23 cellular contexts compared by ENCODE assay signal in the genomic region with DNA sequence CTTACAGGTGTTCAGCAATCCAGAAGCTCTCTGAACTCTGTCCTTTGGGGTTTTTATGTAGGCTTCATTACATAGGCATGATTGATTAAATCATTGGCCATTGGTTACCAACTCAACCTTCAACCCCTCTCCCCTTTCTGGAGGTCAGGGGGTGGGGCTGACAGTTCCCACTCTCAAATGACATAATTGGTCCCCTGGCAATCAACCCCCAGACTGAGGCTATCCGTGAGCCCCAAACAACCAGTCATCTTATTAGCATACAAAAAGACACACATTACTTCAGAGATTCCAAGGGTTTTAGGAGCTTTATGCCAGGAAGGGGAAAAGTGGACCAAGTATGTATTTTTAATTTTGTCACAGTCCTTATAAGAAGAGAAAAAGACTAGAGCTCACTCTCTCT.
DNase-seq lines count a peak whose midpoint lies in the region; ATAC-seq, FAIRE-seq and TF ChIP-seq lines count a peak whose summit lies in the region.
"Had no signal": no experiment of that assay in that cellular context is flagged by ENCODE, and none has a peak within 500 bp of the region (broad histone marks: within the 10 kb centered on the region; RNA-seq: fewer than 3 reads in every experiment).

No MANE protein-coding gene starts in this region.

- TF ChIP-seq POLR2A in H1 (IDR thresholded peaks at IDR 0.05; ENCODE audit: control extremely low read depth in 1 of 2, low read depth in 2 of 2, low read length in 2 of 2) (no peak), HepG2 (IDR thresholded peaks at IDR 0.05; ENCODE audit: insufficient read depth in 1 of 2, low read depth in 2 of 2, low read length in 2 of 2) (no peak)

- no peaks in the 10 kb centered on the region for H3K9me3 Mint-ChIP-seq in GM23338
- H3K9me3 Mint-ChIP-seq in activated T-helper 2 cell treated with anti-CD3 and anti-CD28 coated beads, Interferon-gamma antibody, Interleukin-2, Interleukin-4, amounts not matched to agents 10 μg/mL and 5 μg/mL and 100 μg/mL, durations not matched to agents 14 hours and 24 hours and 36 hours, result no peaks in the 10 kb centered on the region

- no peak overlapping the region for H3K23ac ChIP-seq in H1 (ENCODE audit: insufficient read length)
- no peak overlapping the region for H3K23ac ChIP-seq in mesendoderm (ENCODE audit: low read length)

- peaks cover 49% of the 10 kb centered on the region for H3K4me1 ChIP-seq in GM23338 (ENCODE audit: insufficient read depth)
- peaks cover 25% of the 10 kb centered on the region for H3K4me1 ChIP-seq in HUES6 (ENCODE audit: control insufficient read depth, insufficient read depth, low read length)
- H3K4me1 ChIP-seq in H1 (replicated peaks in 1 of 4; ENCODE audit: control insufficient read depth in 3 of 4, insufficient read depth in 4 of 4, low read length in 3 of 4), result peaks cover 0 to 11% (median 5%) of the 10 kb centered on the region in 4 experiments; a peak in 5 of 7 replicates
- peaks cover 4% of the 10 kb centered on the region for H3K4me1 ChIP-seq in mesendoderm (ENCODE audit: control insufficient read depth, low read depth, low read length)
- no peaks in the 10 kb centered on the region for H3K4me1 ChIP-seq in HepG2 (ENCODE audit: insufficient read depth, low read length)
- H3K4me1 ChIP-seq: Caco-2 had no signal

- H3K14ac ChIP-seq in H1 (ENCODE audit: insufficient read length), result no peak overlapping the region

- no peaks in the 10 kb centered on the region for H3K27me3 ChIP-seq in GM23338 (ENCODE audit: insufficient read depth)
- no peaks in the 10 kb centered on the region; the same call in 1 of the 2 replicates for H3K27me3 ChIP-seq in HUES6 (ENCODE audit: control insufficient read depth, insufficient read depth, low read length)
- no peaks in the 10 kb centered on the region for H3K27me3 ChIP-seq in H1 (replicated peaks in 1 of 4; ENCODE audit: control insufficient read depth in 3 of 4, extremely low read depth in 1 of 4, insufficient read depth in 3 of 4, low read length in 3 of 4)
- H3K27me3 ChIP-seq in mesendoderm (ENCODE audit: insufficient read depth, low read length, poor library complexity), result no peaks in the 10 kb centered on the region
- no peaks in the 10 kb centered on the region; a peak in 1 of 5 replicates for H3K27me3 ChIP-seq in HepG2 (ENCODE audit: control insufficient read depth in 1 of 2, insufficient read depth in 2 of 2, low read length in 2 of 2)
- H3K27me3 ChIP-seq: BLaER1 had no signal

- no peaks in the 10 kb centered on the region for H3K36me3 Mint-ChIP-seq in GM23338 (ENCODE audit: low read depth)
- no peaks in the 10 kb centered on the region for H3K36me3 Mint-ChIP-seq in activated T-helper 2 cell treated with anti-CD3 and anti-CD28 coated beads, Interferon-gamma antibody, Interleukin-2, Interleukin-4, amounts not matched to agents 10 μg/mL and 5 μg/mL and 100 μg/mL, durations not matched to agents 14 hours and 24 hours and 36 hours (ENCODE audit: low read depth)
- H3K36me3 Mint-ChIP-seq: CD4-positive, CD25-positive, alpha-beta regulatory T cell; CD8-positive, alpha-beta T cell had no signal

- FAIRE-seq in H1 (lab: Jason Lieb, UNC), result no peak
- FAIRE-seq in HepG2 (lab: Jason Lieb, UNC), result no peak
- FAIRE-seq: A204.1, G401.6, GM12892 had no signal

- H2BK20ac ChIP-seq in H1 (ENCODE audit: low read length), result peak overlapping the region; percentile 16; the same call in 1 of the 2 replicates

- H4K8ac ChIP-seq in H1 (ENCODE audit: extremely low read depth, insufficient read depth, low read length), result no peak overlapping the region
- H4K8ac ChIP-seq in mesendoderm (ENCODE audit: low read depth, low read length), result no peak overlapping the region

- H3F3A ChIP-seq in GM23338 (replicated peaks; ENCODE audit: low read depth), result no peaks in the 10 kb centered on the region

- POLR2A ChIA-PET in H1 (lab: Charles Lee; ENCODE audit: partially characterized antibody), result interaction anchor here (1.3 kb wide), 1 partner anchor 9 kb away, joined by 4 read pairs; no protein-coding TSS in a partner anchor
- POLR2A ChIA-PET in HepG2 (lab: Yijun Ruan, JAX), result no interaction called here

- 0% methylated on average over 1 of the region's 1 CpG; no CpG with 5 or more reads in 1 of the 2 experiments for WGBS in H1 (ENCODE audit: extremely low coverage in 1 of 2, insufficient coverage in 1 of 2, insufficient read length in 1 of 2, insufficient replicate concordance in 2 of 2, low coverage in 1 of 2, low lambda C conversion rate in 2 of 2, missing lambda C conversion rate in 1 of 2), 2 experiments
- no CpG with 5 or more reads among the region's 1 CpG for WGBS in mesendoderm (ENCODE audit: extremely low coverage, insufficient coverage, low lambda C conversion rate)
- WGBS in HepG2 (ENCODE audit: low lambda C conversion rate), result 38% methylated on average over 1 of the region's 1 CpG

- no peak overlapping the region for H4K5ac ChIP-seq in H1 (ENCODE audit: insufficient read length, low read depth, low read length)
- no peak overlapping the region for H4K5ac ChIP-seq in mesendoderm (ENCODE audit: low read length)

- H3K79me1 ChIP-seq in H1 (ENCODE audit: low read depth, low read length) (no peaks in the 10 kb centered on the region), mesendoderm (ENCODE audit: low read length) (no peaks in the 10 kb centered on the region)

- H3K4me3 ChIP-seq in GM23338, result no peak overlapping the region
- peak overlapping the region; percentile 6; the same call in 1 of the 2 replicates for H3K4me3 ChIP-seq in HUES6 (ENCODE audit: low read depth, low read length)
- H3K4me3 ChIP-seq in H1 (ENCODE audit: extremely low read depth in 1 of 4, insufficient read depth in 2 of 4, low read depth in 3 of 4, low read length in 4 of 4), result no peak overlapping the region
- H3K4me3 ChIP-seq in mesendoderm (ENCODE audit: low read length), result no peak overlapping the region
- H3K4me3 ChIP-seq in HepG2 (replicated peaks in 1 of 3; ENCODE audit: insufficient read depth in 1 of 3, low read depth in 2 of 3, low read length in 3 of 3), result no peak overlapping the region
- H3K4me3 ChIP-seq: BLaER1 had no signal

- no TSS peak for BruUV-seq in HepG2 (replicated peaks; lab: Mats Ljungman, UMichigan)

- H4K91ac ChIP-seq in H1 (replicated peaks; ENCODE audit: insufficient read length, low read length), result no peak overlapping the region

- no peaks in the 10 kb centered on the region; the same call in 1 of the 2 replicates for H3K9me2 ChIP-seq in GM23338 (ENCODE audit: insufficient read depth)

- H3K4me3 Mint-ChIP-seq in GM23338, result peak overlapping the region; percentile 21; the same call in 1 of the 3 replicates
- H3K4me3 Mint-ChIP-seq in activated T-helper 2 cell treated with anti-CD3 and anti-CD28 coated beads, Interferon-gamma antibody, Interleukin-2, Interleukin-4, amounts not matched to agents 10 μg/mL and 5 μg/mL and 100 μg/mL, durations not matched to agents 14 hours and 24 hours and 36 hours (ENCODE audit: low read depth), result no peak overlapping the region
- H3K4me3 Mint-ChIP-seq: B cell; CD4-positive, CD25-positive, alpha-beta regulatory T cell; CD8-positive, alpha-beta T cell had no signal

- H3K23me2 ChIP-seq in H1 (ENCODE audit: low read depth, low read length), result no peaks in the 10 kb centered on the region

- no peaks in the 10 kb centered on the region for H4K20me1 ChIP-seq in GM23338 (replicated peaks; ENCODE audit: insufficient read depth)
- H4K20me1 ChIP-seq in H1 (replicated peaks in 1 of 2; ENCODE audit: control insufficient read depth in 1 of 2, insufficient read depth in 2 of 2, low read length in 2 of 2), result no peaks in the 10 kb centered on the region
- no peaks in the 10 kb centered on the region for H4K20me1 ChIP-seq in HepG2 (ENCODE audit: insufficient read depth, low read length)
- H4K20me1 ChIP-seq: BLaER1 had no signal

- CTCF ChIA-PET in H1 (lab: Charles Lee; ENCODE audit: partially characterized antibody), result interaction anchor here (0.6 to 6.3 kb wide), 6 partner anchors 10 to 61 kb away, joined by 3 to 32 read pairs (median 4); no protein-coding TSS in a partner anchor
- CTCF ChIA-PET in HepG2 (lab: Yijun Ruan, JAX; ENCODE audit: low intra/inter-chr PET ratio, low total read pairs), result no interaction called here

- no peak overlapping the region for H3K18ac ChIP-seq in H1 (ENCODE audit: extremely low read depth, low read length)
- H3K18ac ChIP-seq in mesendoderm (ENCODE audit: low read length), result no peak overlapping the region

- H2BK12ac ChIP-seq in H1 (ENCODE audit: low read depth, low read length), result no peak overlapping the region

- no peak overlapping the region for H3K56ac ChIP-seq in H1 (replicated peaks; ENCODE audit: insufficient read length, low read depth, low read length)
- no peak overlapping the region for H3K56ac ChIP-seq in mesendoderm (ENCODE audit: low read length)

- H2BK120ac ChIP-seq in H1 (replicated peaks; ENCODE audit: low read depth, low read length) (peak overlapping the region; percentile 43), mesendoderm (ENCODE audit: low read depth, low read length) (peak overlapping the region; percentile 45)

- H3K9me3 ChIP-seq in HUES6 (ENCODE audit: control insufficient read depth, insufficient read depth, low read depth, low read length) (no peaks in the 10 kb centered on the region; the same call in 1 of the 2 replicates), H1 (ENCODE audit: insufficient read depth in 2 of 2, low read depth in 1 of 2, low read length in 1 of 2) (no peaks in the 10 kb centered on the region), HepG2 (ENCODE audit: low read length) (no peaks in the 10 kb centered on the region)

- no peak overlapping the region for H3K9ac ChIP-seq in HUES6 (ENCODE audit: low read length)
- no peak overlapping the region for H3K9ac ChIP-seq in H1 (replicated peaks in 1 of 4; ENCODE audit: extremely low read depth in 1 of 4, low read depth in 3 of 4, low read length in 3 of 4)
- no peak overlapping the region for H3K9ac ChIP-seq in mesendoderm (ENCODE audit: low read length)
- no peak overlapping the region for H3K9ac ChIP-seq in HepG2 (ENCODE audit: insufficient read depth, low read depth, low read length)
- H3K9ac ChIP-seq: BLaER1 had no signal

- ATAC-seq in GM23338 (peak; percentile 70), HG02763 (IDR thresholded peaks at IDR 0.05; ENCODE audit: unreplicated experiment) (no peak), HepG2 (no peak), GM18520 (IDR thresholded peaks at IDR 0.05; ENCODE audit: unreplicated experiment) (no peak)
- ATAC-seq: CD8-positive, alpha-beta T cell; HCT116 had no signal

- no peaks in the 10 kb centered on the region for H3K27me3 Mint-ChIP-seq in GM23338 (ENCODE audit: insufficient read depth, low read depth, poor library complexity)
- peaks cover 21% of the 10 kb centered on the region for H3K27me3 Mint-ChIP-seq in activated T-helper 2 cell treated with anti-CD3 and anti-CD28 coated beads, Interferon-gamma antibody, Interleukin-2, Interleukin-4, amounts not matched to agents 10 μg/mL and 5 μg/mL and 100 μg/mL, durations not matched to agents 14 hours and 24 hours and 36 hours (ENCODE audit: low read depth)

- TF ChIP-seq EP300 in H1 (IDR thresholded peaks at IDR 0.05; ENCODE audit: borderline replicate concordance in 1 of 2, low read depth in 2 of 2, low read length in 2 of 2), result no peak
- no peak for TF ChIP-seq EP300 in HepG2 (IDR thresholded peaks at IDR 0.05; ENCODE audit: low read depth in 2 of 2, low read length in 2 of 2)
- TF ChIP-seq EP300 in HepG2 (CRISPR knock-in tag; IDR thresholded peaks at IDR 0.05; ENCODE audit: borderline replicate concordance), result no peak

- H3K4me2 ChIP-seq in GM23338, result peak overlapping the region; percentile 58
- peak overlapping the region; percentile 11 to 28; a peak in 2 of 4 replicates for H3K4me2 ChIP-seq in H1 (ENCODE audit: insufficient read depth in 1 of 2, low read depth in 2 of 2, low read length in 2 of 2)
- no peak overlapping the region for H3K4me2 ChIP-seq in mesendoderm (ENCODE audit: low read length)
- no peak overlapping the region for H3K4me2 ChIP-seq in HepG2 (ENCODE audit: low read depth, low read length)
- H3K4me2 ChIP-seq: BLaER1 had no signal

- no peak overlapping the region for H3K4ac ChIP-seq in H1 (replicated peaks; ENCODE audit: insufficient read length, low read depth, low read length)
- H3K4ac ChIP-seq in mesendoderm (ENCODE audit: low read depth, low read length), result no peak overlapping the region

- no peak overlapping the region for H2AFZ ChIP-seq in GM23338
- H2AFZ ChIP-seq in H1 (ENCODE audit: low read length), result no peak overlapping the region
- no peak overlapping the region for H2AFZ ChIP-seq in HepG2 (ENCODE audit: low read length)

- H3K79me2 ChIP-seq in GM23338 (replicated peaks; ENCODE audit: insufficient read depth), result no peaks in the 10 kb centered on the region
- H3K79me2 ChIP-seq in H1 (ENCODE audit: control insufficient read depth in 1 of 2, insufficient read depth in 2 of 2, low read length in 2 of 2), result no peaks in the 10 kb centered on the region
- H3K79me2 ChIP-seq in mesendoderm (ENCODE audit: control insufficient read depth, insufficient read depth, low read length), result no peaks in the 10 kb centered on the region
- no peaks in the 10 kb centered on the region for H3K79me2 ChIP-seq in HepG2 (ENCODE audit: insufficient read depth, low read length)

- no peak for TF ChIP-seq CTCF in GM23338 (conservative IDR thresholded peaks at IDR 0.05; ENCODE audit: low read depth in 2 of 2)
- no peak for TF ChIP-seq CTCF in H1 (IDR thresholded peaks at IDR 0.05; ENCODE audit: control extremely low read depth in 1 of 3, insufficient read depth in 1 of 3, low read depth in 1 of 3, low read length in 3 of 3)
- TF ChIP-seq CTCF in HepG2 (CRISPR knock-in tag; IDR thresholded peaks at IDR 0.05), result no peak

- H2AK5ac ChIP-seq in H1 (ENCODE audit: low read depth, low read length) (no peak overlapping the region), mesendoderm (ENCODE audit: low read length) (no peak overlapping the region)

- no peaks in the 10 kb centered on the region for H3K36me3 ChIP-seq in GM23338 (ENCODE audit: insufficient read depth)
- no peaks in the 10 kb centered on the region for H3K36me3 ChIP-seq in HUES6 (ENCODE audit: control insufficient read depth, insufficient read depth, low read length)
- H3K36me3 ChIP-seq in H1 (ENCODE audit: control insufficient read depth in 2 of 4, insufficient read depth in 4 of 4, low read length in 3 of 4), result no peaks in the 10 kb centered on the region
- H3K36me3 ChIP-seq in mesendoderm (ENCODE audit: control insufficient read depth, insufficient read depth, low read length), result no peaks in the 10 kb centered on the region
- H3K36me3 ChIP-seq in HepG2 (replicated peaks in 1 of 2; ENCODE audit: control insufficient read depth in 1 of 2, insufficient read depth in 2 of 2, low read length in 2 of 2), result no peaks in the 10 kb centered on the region
- H3K36me3 ChIP-seq: BLaER1 had no signal

- TF ChIP-seq RAD21 in H1 (IDR thresholded peaks at IDR 0.05 in 1 of 2, conservative IDR thresholded peaks at IDR 0.05 in 1 of 2; ENCODE audit: low read depth in 2 of 2, low read length in 2 of 2) (no peak), HepG2 (CRISPR knock-in tag; IDR thresholded peaks at IDR 0.05) (no peak)

- intact Hi-C loops in HepG2 (cut with micrococcal nuclease; ENCODE audit: unreplicated experiment), result no loop called here
- intact Hi-C loops in activated T-helper 2 cell treated with anti-CD3 and anti-CD28 coated beads, Interferon-gamma antibody, Interleukin-2, Interleukin-4, amounts not matched to agents 10 μg/mL and 5 μg/mL and 100 μg/mL, durations not matched to agents 14 hours and 24 hours and 36 hours (cut with micrococcal nuclease), result no loop called here

- peak overlapping the region; percentile 78 for H3K27ac ChIP-seq in GM23338 (ENCODE audit: low read depth)
- no peak overlapping the region for H3K27ac ChIP-seq in HUES6 (ENCODE audit: low read depth, low read length)
- H3K27ac ChIP-seq in H1 (ENCODE audit: low read depth, low read length), result no peak overlapping the region
- H3K27ac ChIP-seq in mesendoderm (ENCODE audit: low read depth, low read length), result no peak overlapping the region
- no peak overlapping the region for H3K27ac ChIP-seq in HepG2 (ENCODE audit: extremely low read length, insufficient read depth, low read length)
- H3K27ac ChIP-seq: 22Rv1, BLaER1, C4-2B had no signal

- H2BK15ac ChIP-seq in H1 (ENCODE audit: low read length) (no peak overlapping the region), mesendoderm (replicated peaks; ENCODE audit: low read depth) (no peak overlapping the region)

- H2BK5ac ChIP-seq in H1 (ENCODE audit: low read depth, low read length), result no peak overlapping the region
- no peak overlapping the region for H2BK5ac ChIP-seq in mesendoderm (ENCODE audit: low read length)

- DNase-seq in GM23338 (ENCODE audit: low spot score) (peak; percentile 28), H1 (ENCODE audit: low read depth in 1 of 2, low spot score in 2 of 2) (no peak), mesendoderm (no peak), HepG2 (ENCODE audit: low spot score) (no peak)
- no peak for DNase-seq in activated T-helper 2 cell treated with anti-CD3 and anti-CD28 coated beads, Interferon-gamma antibody, Interleukin-2, Interleukin-4, amounts not matched to agents 10 μg/mL and 5 μg/mL and 100 μg/mL, durations not matched to agents 14 hours and 24 hours and 36 hours (ENCODE audit: low spot score)
- DNase-seq: Caco-2; CD4-positive, CD25-positive, alpha-beta regulatory T cell; CD8-positive, alpha-beta T cell; DMS153; DND-41; GOT3; H7 had no signal

- in situ Hi-C loops in HepG2 (cut with HindIII; ENCODE audit: extremely low pct_ligation_motif_present, low pct_unique_long_range_greater_than_20kb), result no loop called here

- H3K27ac Mint-ChIP-seq in GM23338, result peak overlapping the region; percentile 81
- H3K27ac Mint-ChIP-seq in activated T-helper 2 cell treated with anti-CD3 and anti-CD28 coated beads, Interferon-gamma antibody, Interleukin-2, Interleukin-4, amounts not matched to agents 10 μg/mL and 5 μg/mL and 100 μg/mL, durations not matched to agents 14 hours and 24 hours and 36 hours, result no peak overlapping the region
- H3K27ac Mint-ChIP-seq: B cell; CD4-positive, CD25-positive, alpha-beta regulatory T cell; CD8-positive, alpha-beta T cell had no signal

- H3K4me1 Mint-ChIP-seq in GM23338, result peaks cover 42% of the 10 kb centered on the region
- no peaks in the 10 kb centered on the region for H3K4me1 Mint-ChIP-seq in activated T-helper 2 cell treated with anti-CD3 and anti-CD28 coated beads, Interferon-gamma antibody, Interleukin-2, Interleukin-4, amounts not matched to agents 10 μg/mL and 5 μg/mL and 100 μg/mL, durations not matched to agents 14 hours and 24 hours and 36 hours (ENCODE audit: low read depth)
- H3K4me1 Mint-ChIP-seq: B cell; CD4-positive, CD25-positive, alpha-beta regulatory T cell had no signal

Comparison
In these comparisons a context has a peak if more than half of its experiments do, and no peak if none do; other contexts are left out.
1. H3K4me2 ChIP-seq: peak in GM23338 (single experiment) and H1 (2 of 2); none in mesendoderm (single experiment) and HepG2 (single experiment).